Comparison of ENCODE assay signal across 8 cellular contexts in the genomic region with DNA sequence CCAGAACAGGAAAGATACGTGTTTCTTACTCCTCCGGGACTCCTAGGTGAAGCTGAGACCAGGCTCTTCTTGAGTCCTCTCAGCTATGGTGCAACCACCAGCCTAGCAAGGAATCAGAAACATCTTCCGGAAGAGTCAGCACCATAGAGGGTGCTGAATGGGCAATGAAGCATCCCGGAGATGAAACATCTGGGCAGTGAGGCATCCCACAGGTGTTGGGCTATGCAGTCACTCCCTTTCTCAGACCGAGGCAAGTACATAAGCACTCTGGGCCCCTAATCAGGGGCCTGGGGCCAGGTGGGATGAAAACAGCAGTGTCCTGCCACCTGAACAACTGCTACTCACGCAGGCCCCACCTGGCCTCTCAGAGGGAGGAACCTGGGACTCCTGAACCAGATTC. TPM values are rescaled to one million over a fixed set of nuclear protein-coding genes. Genes with fewer than 3 reads are reported as not detected.
DNase-seq lines count a peak whose midpoint lies in the region; ATAC-seq and TF ChIP-seq lines count a peak whose summit lies in the region.

No MANE protein-coding gene starts in this region.

- no peak for TF ChIP-seq EP300 in transverse colon (IDR thresholded peaks at IDR 0.05; ENCODE audit: low read depth)

- H3K27ac ChIP-seq in transverse colon, result peak overlapping the region; percentile 89 to 99 (median 96)

- H3K36me3 Mint-ChIP-seq in activated CD4-positive, alpha-beta memory T cell treated with anti-CD3 and anti-CD28 coated beads for 36 hours, result peaks cover 8% of the 10 kb centered on the region

- peak overlapping the region; percentile 98 for H3K4me3 Mint-ChIP-seq in activated CD4-positive, alpha-beta memory T cell treated with anti-CD3 and anti-CD28 coated beads for 36 hours

- no peaks in the 10 kb centered on the region for H3K36me3 ChIP-seq in transverse colon

- no peaks in the 10 kb centered on the region for H3K9me3 ChIP-seq in iPS-18c (ENCODE audit: control insufficient read depth, insufficient read depth, low read length)
- H3K9me3 ChIP-seq in transverse colon, result no peaks in the 10 kb centered on the region

- no peaks in the 10 kb centered on the region for H3K27me3 Mint-ChIP-seq in activated CD4-positive, alpha-beta memory T cell treated with anti-CD3 and anti-CD28 coated beads for 36 hours

- intact Hi-C loops in activated CD4-positive, alpha-beta memory T cell treated with anti-CD3 and anti-CD28 coated beads for 36 hours (cut with micrococcal nuclease), result loop anchor here (5.0 kb wide), 1 partner anchor 42 kb away; a partner anchor contains a TSS
- intact Hi-C loops in transverse colon (cut with DNase I; ENCODE audit: low total_unique reads), result no loop called here

- POLR2A ChIA-PET in activated CD4-positive, alpha-beta memory T cell treated with anti-CD3 and anti-CD28 coated beads for 36 hours (lab: Charles Lee), result interaction anchor here (1.0 to 4.1 kb wide), 6 partner anchors 12 to 36 kb away, joined by 3 to 57 read pairs (median 12); a partner anchor contains a TSS

- no peak for TF ChIP-seq CTCF in transverse colon (IDR thresholded peaks at IDR 0.05)

- peaks cover 23 to 38% (median 31%) of the 10 kb centered on the region in 4 donors for H3K4me1 ChIP-seq in transverse colon

- H3K9me3 Mint-ChIP-seq in activated CD4-positive, alpha-beta memory T cell treated with anti-CD3 and anti-CD28 coated beads for 36 hours, result no peaks in the 10 kb centered on the region

- in situ Hi-C loops in transverse colon (cut with MboI; ENCODE audit: low pct_ligation_motif_present in 1 of 4, low pct_unique_long_range_greater_than_20kb in 1 of 4, low sequenced_read_pairs in 3 of 4), result no loop called here

- DNase-seq in activated CD4-positive, alpha-beta memory T cell treated with anti-CD3 and anti-CD28 coated beads for 36 hours, result no peak
- DNase-seq in transverse colon, result peak; percentile 37
- no peak for DNase-seq in islet precursor cell
- DNase-seq in DMS 273 (lab: John Stamatoyannopoulos, UW; ENCODE audit: unreplicated experiment), result no peak
- no peak for DNase-seq in superior temporal gyrus (ENCODE audit: extremely low spot score)

- peaks cover 45% of the 10 kb centered on the region for H3K4me1 Mint-ChIP-seq in activated CD4-positive, alpha-beta memory T cell treated with anti-CD3 and anti-CD28 coated beads for 36 hours (ENCODE audit: low read depth)

- H3K4me3 ChIP-seq in iPS-18c (ENCODE audit: insufficient read depth, low read depth, low read length) (peak overlapping the region; percentile 100), transverse colon (peak overlapping the region; percentile 91 to 99 (median 92))

- ATAC-seq in GM19023 (IDR thresholded peaks at IDR 0.05; ENCODE audit: unreplicated experiment) (peak; percentile 22), HG03039 (IDR thresholded peaks at IDR 0.05; ENCODE audit: unreplicated experiment) (peak; percentile 12)

- WGBS in transverse colon (ENCODE audit: low coverage in 1 of 2), 2 donors, result 58 to 100% methylated on average over 1 to 6 of the region's 6 CpGs

- no peak for TF ChIP-seq POLR2A in transverse colon (IDR thresholded peaks at IDR 0.05)

- CTCF ChIA-PET in activated CD4-positive, alpha-beta memory T cell treated with anti-CD3 and anti-CD28 coated beads for 36 hours (lab: Charles Lee), result interaction anchor here (0.6 to 5.8 kb wide), 3 partner anchors 20 to 71 kb away, joined by 3 to 89 read pairs (median 4); no protein-coding TSS in a partner anchor

- H3K27ac Mint-ChIP-seq in activated CD4-positive, alpha-beta memory T cell treated with anti-CD3 and anti-CD28 coated beads for 36 hours, result peak overlapping the region; percentile 28

- no peaks in the 10 kb centered on the region for H3K27me3 ChIP-seq in transverse colon

RNA-seq across cellular contexts. Expression of a gene that starts 1.4 kb away (rescaled TPM):
- total RNA-seq in activated CD4-positive, alpha-beta memory T cell treated with anti-CD3 and anti-CD28 coated beads for 36 hours, result 10 to 100 TPM; 32.6 to 33.9 TPM
- 100 to 1,000 TPM in 1 of 4 donors, 10 to 100 TPM in 3; 41.9 to 118 (median 48.7) TPM for total RNA-seq in transverse colon

RNA-seq across cellular contexts. Expression of a gene that starts 16.8 kb away (rescaled TPM):
- 10 to 100 TPM; 55.2 to 56.0 TPM for total RNA-seq in activated CD4-positive, alpha-beta memory T cell treated with anti-CD3 and anti-CD28 coated beads for 36 hours
- 100 to 1,000 TPM; 118 to 208 (median 151) TPM for total RNA-seq in transverse colon

RNA-seq across cellular contexts. Expression of a gene that starts 24.9 kb away (rescaled TPM):
- total RNA-seq in activated CD4-positive, alpha-beta memory T cell treated with anti-CD3 and anti-CD28 coated beads for 36 hours, result 1 to 10 TPM; 4.1 to 4.2 TPM
- 10 to 100 TPM in 1 of 4 donors, 1 to 10 TPM in 3; 3.4 to 10.8 (median 6.2) TPM for total RNA-seq in transverse colon

RNA-seq across cellular contexts. Expression of a gene that starts 27.3 kb away (rescaled TPM):
- total RNA-seq in activated CD4-positive, alpha-beta memory T cell treated with anti-CD3 and anti-CD28 coated beads for 36 hours, result 10 to 100 TPM; 18.4 to 19.1 TPM
- 10 to 100 TPM; 15.1 to 64.0 (median 27.5) TPM for total RNA-seq in transverse colon

RNA-seq across cellular contexts. Expression of a gene that starts 40.2 kb away (rescaled TPM):
- 1 to 10 TPM; 3.4 to 4.7 TPM for total RNA-seq in activated CD4-positive, alpha-beta memory T cell treated with anti-CD3 and anti-CD28 coated beads for 36 hours
- total RNA-seq in transverse colon, result 100 to 1,000 TPM in 3 of 4 donors, 10 to 100 TPM in 1; 91.1 to 244 (median 136) TPM
